ENCODE assay signal across 8 cellular contexts in genomic region chr16:20438950-20439349, GRCh38. TPM values are rescaled to one million over a fixed set of nuclear protein-coding genes. Genes with fewer than 3 reads are reported as not detected.
"Had no signal": no experiment of that assay in that cellular context is flagged by ENCODE, and none has a peak within 500 bp of the region (broad histone marks: within the 10 kb centered on the region; RNA-seq: fewer than 3 reads in every experiment).

No MANE protein-coding gene starts in this region.

RNA-seq across cellular contexts. Expression of gene ACSM2A, which starts 12.4 kb away (rescaled TPM):
- total RNA-seq: activated B cell treated with CpG ODN at 0.5 μM for 24 hours; activated CD4-positive, alpha-beta memory T cell treated with anti-CD3 and anti-CD28 coated beads for 36 hours; activated naive CD4-positive, alpha-beta T cell treated with anti-CD3 and anti-CD28 coated beads for 36 hours; activated naive CD4-positive, alpha-beta T cell treated with anti-CD3 and anti-CD28 coated beads, Interleukin-2, amount 50 U/mL, for 72 hours; activated T-helper 1 cell treated with anti-CD3 and anti-CD28 coated beads, Interleukin-12 subunit alpha, Interleukin-12 subunit beta, Interleukin-2, Interleukin-4 antibody, amounts not matched to agents 30 ng/mL and 10 ng/mL and 1 ng/mL, durations not matched to agents 14 hours and 24 hours and 36 hours; SK-MEL-5 had no signal

RNA-seq across cellular contexts. Expression of gene ACSM5, which starts 29.6 kb away (rescaled TPM):
- total RNA-seq: activated B cell treated with CpG ODN at 0.5 μM for 24 hours; activated CD4-positive, alpha-beta memory T cell treated with anti-CD3 and anti-CD28 coated beads for 36 hours; activated naive CD4-positive, alpha-beta T cell treated with anti-CD3 and anti-CD28 coated beads for 36 hours; activated naive CD4-positive, alpha-beta T cell treated with anti-CD3 and anti-CD28 coated beads, Interleukin-2, amount 50 U/mL, for 72 hours; activated T-cell treated with anti-CD3 and anti-CD28 coated beads, Interleukin-2, amount 50 U/mL, for 4 hours; activated T-helper 1 cell treated with anti-CD3 and anti-CD28 coated beads, Interleukin-12 subunit alpha, Interleukin-12 subunit beta, Interleukin-2, Interleukin-4 antibody, amounts not matched to agents 30 ng/mL and 10 ng/mL and 1 ng/mL, durations not matched to agents 14 hours and 24 hours and 36 hours; SK-MEL-5 had no signal

RNA-seq across cellular contexts. Expression of gene PDILT, which starts 34.4 kb away (rescaled TPM):
- total RNA-seq: activated B cell treated with CpG ODN at 0.5 μM for 24 hours; activated CD4-positive, alpha-beta memory T cell treated with anti-CD3 and anti-CD28 coated beads for 36 hours; activated naive CD4-positive, alpha-beta T cell treated with anti-CD3 and anti-CD28 coated beads for 36 hours; activated naive CD4-positive, alpha-beta T cell treated with anti-CD3 and anti-CD28 coated beads, Interleukin-2, amount 50 U/mL, for 72 hours; activated T-cell treated with anti-CD3 and anti-CD28 coated beads, Interleukin-2, amount 50 U/mL, for 4 hours; activated T-helper 1 cell treated with anti-CD3 and anti-CD28 coated beads, Interleukin-12 subunit alpha, Interleukin-12 subunit beta, Interleukin-2, Interleukin-4 antibody, amounts not matched to agents 30 ng/mL and 10 ng/mL and 1 ng/mL, durations not matched to agents 14 hours and 24 hours and 36 hours; adrenal gland; SK-MEL-5 had no signal
- polyA plus RNA-seq: adrenal gland had no signal
